22 cellular contexts compared by ENCODE assay signal in genomic region chr16:86922311-86922710, GRCh38.
"Had no signal": no experiment of that assay in that cellular context is flagged by ENCODE, and none has a peak within 500 bp of the region (broad histone marks: within the 10 kb centered on the region; RNA-seq: fewer than 3 reads in every experiment).

No MANE protein-coding gene starts in this region.

- H3K4me3 Mint-ChIP-seq: natural killer cell; nephron progenitor cell; neural crest cell; stimulated activated effector memory CD8-positive, alpha-beta T cell treated with anti-CD3 and anti-CD28 coated beads, Interleukin-12 subunit alpha, Interleukin-12 subunit beta, amount 100 ng/mL, for 72 hours; stimulated activated naive B cell treated with anti-CD40 and anti-IgM and Interleukin-4, amounts not matched to agents 10 μg/mL and 1 μg/mL and 100 μg/mL, for 72 hours; stimulated activated naive CD8-positive, alpha-beta T cell treated with anti-CD3 and anti-CD28 coated beads, Interleukin-15, Interleukin-2, amounts not matched to agents 100 ng/mL and 50 ng/mL, for 24 hours had no signal

- H3K27ac Mint-ChIP-seq: natural killer cell; progenitor cell of endocrine pancreas; stimulated activated effector memory CD8-positive, alpha-beta T cell treated with anti-CD3 and anti-CD28 coated beads, Interleukin-12 subunit alpha, Interleukin-12 subunit beta, amount 100 ng/mL, for 72 hours; stimulated activated naive B cell treated with anti-CD40 and anti-IgM and Interleukin-4, amounts not matched to agents 10 μg/mL and 1 μg/mL and 100 μg/mL, for 72 hours; stimulated activated naive CD8-positive, alpha-beta T cell treated with anti-CD3 and anti-CD28 coated beads, Interleukin-15, Interleukin-2, amounts not matched to agents 100 ng/mL and 50 ng/mL, for 24 hours had no signal

- DNase-seq: natural killer cell; nephron progenitor cell; nucleus accumbens; pancreas; psoas muscle; right cardiac atrium; right lobe of liver; small intestine; stimulated activated CD4-positive, alpha-beta T cell treated with anti-CD3 and anti-CD28 coated beads, Interleukin-15, amount 100 ng/mL, for 24 hours; stimulated activated CD4-positive, alpha-beta T cell treated with anti-CD3 and anti-CD28 coated beads, Interleukin-2, amount 100 ng/mL, for 24 hours; stimulated activated CD4-positive, alpha-beta T cell treated with anti-CD3 and anti-CD28 coated beads, Interleukin-2, amount 100 ng/mL, for 48 hours; stimulated activated CD4-positive, alpha-beta T cell treated with anti-CD3 and anti-CD28 coated beads, Interleukin-4, amount 100 ng/mL, for 24 hours; stimulated activated naive B cell treated with anti-CD40 and anti-IgM and Interleukin-4, amounts not matched to agents 10 μg/mL and 1 μg/mL and 100 μg/mL, for 72 hours; stimulated activated naive CD4-positive, alpha-beta T cell treated with Interleukin-2 at 50 U/mL for 16 hours; stomach; thyroid gland; trophoblast cell; upper lobe of left lung had no signal

- H3K9me3 Mint-ChIP-seq: natural killer cell; neural crest cell; stimulated activated effector memory CD8-positive, alpha-beta T cell treated with anti-CD3 and anti-CD28 coated beads, Interleukin-12 subunit alpha, Interleukin-12 subunit beta, amount 100 ng/mL, for 72 hours had no signal

- ATAC-seq: natural killer cell; pancreas; psoas muscle; right cardiac atrium; right lobe of liver; stimulated activated effector memory CD8-positive, alpha-beta T cell treated with anti-CD3 and anti-CD28 coated beads, Interleukin-12 subunit alpha, Interleukin-12 subunit beta, amount 100 ng/mL, for 72 hours; stimulated activated naive B cell treated with anti-CD40 and anti-IgM and Interleukin-4, amounts not matched to agents 10 μg/mL and 1 μg/mL and 100 μg/mL, for 72 hours had no signal

- H3K36me3 Mint-ChIP-seq: natural killer cell; stimulated activated effector memory CD8-positive, alpha-beta T cell treated with anti-CD3 and anti-CD28 coated beads, Interleukin-12 subunit alpha, Interleukin-12 subunit beta, amount 100 ng/mL, for 72 hours had no signal

- H3K4me1 Mint-ChIP-seq: natural killer cell; stimulated activated effector memory CD8-positive, alpha-beta T cell treated with anti-CD3 and anti-CD28 coated beads, Interleukin-12 subunit alpha, Interleukin-12 subunit beta, amount 100 ng/mL, for 72 hours; stimulated activated naive B cell treated with anti-CD40 and anti-IgM and Interleukin-4, amounts not matched to agents 10 μg/mL and 1 μg/mL and 100 μg/mL, for 72 hours had no signal
